32 cellular contexts compared by ENCODE assay signal in the genomic region with DNA sequence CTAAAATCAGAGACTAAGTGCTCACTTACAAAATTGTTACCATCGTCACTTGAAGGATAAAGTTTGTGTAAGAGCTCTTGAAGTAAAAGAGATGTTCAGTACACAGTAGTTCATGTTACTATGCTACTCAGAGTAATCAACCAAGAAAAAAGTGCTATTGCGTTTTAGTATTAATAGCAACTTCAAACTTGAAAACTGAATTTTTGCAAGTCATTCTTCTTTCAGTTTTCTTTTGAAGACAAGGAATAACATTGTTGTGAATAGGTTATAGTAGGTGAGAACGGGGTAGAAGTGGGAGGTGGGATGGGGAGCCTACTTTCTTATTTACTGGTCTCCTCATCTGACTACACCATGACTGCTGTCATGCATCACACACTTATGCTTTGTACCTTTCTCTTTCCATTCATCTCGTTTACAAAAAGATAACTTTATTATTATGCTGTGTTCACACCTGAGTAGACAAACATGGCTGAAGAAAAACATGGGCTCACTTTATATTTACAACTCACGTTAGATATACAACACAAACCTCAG. TPM values are rescaled to one million over a fixed set of nuclear protein-coding genes. Genes with fewer than 3 reads are reported as not detected.
"Had no signal": no experiment of that assay in that cellular context is flagged by ENCODE, and none has a peak within 500 bp of the region (broad histone marks: within the 10 kb centered on the region; RNA-seq: fewer than 3 reads in every experiment).

No MANE protein-coding gene starts in this region.

- H3K4me2 ChIP-seq: SK-N-SH had no signal

- H3K36me3 ChIP-seq: brain microvascular endothelial cell, Peyer's patch, SJSA1 had no signal

- H3K4me1 ChIP-seq: Peyer's patch had no signal

- H3K4me3 ChIP-seq: Peyer's patch, SJSA1 had no signal

- ATAC-seq: activated CD8-positive, alpha-beta memory T cell treated with anti-CD3 and anti-CD28 coated beads, Interleukin-2, amount 10 ng/mL, durations not matched to agents 7 days and 5 days; activated T-cell treated with anti-CD3 and anti-CD28 coated beads, Interleukin-2, amount 50 U/mL, for 72 hours; activated T-helper 17 cell treated with anti-CD3 and anti-CD28 coated beads, Interleukin-2, amount 50 U/mL, for 72 hours; PC-3 had no signal

- H3K27me3 ChIP-seq: brain microvascular endothelial cell, Peyer's patch, SJSA1 had no signal

- DNase-seq: activated CD4-positive, alpha-beta memory T cell treated with anti-CD3 and anti-CD28 coated beads for 36 hours; activated CD4-positive, alpha-beta T cell treated with anti-CD3 and anti-CD28 coated beads for 4 hours; activated CD4-positive, alpha-beta T cell treated with anti-CD3 and anti-CD28 coated beads, Interleukin-2, amount 50 U/mL, for 1 hour; activated CD8-positive, alpha-beta memory T cell treated with anti-CD3 and anti-CD28 coated beads, Interleukin-2, amount 10 ng/mL, durations not matched to agents 7 days and 5 days; activated effector memory CD4-positive, alpha-beta T cell treated with anti-CD3 and anti-CD28 coated beads, Interleukin-2, amount 50 U/mL, for 16 hours; activated naive CD4-positive, alpha-beta T cell; activated naive CD4-positive, alpha-beta T cell treated with anti-CD3 and anti-CD28 coated beads, Interleukin-2, amount 50 U/mL, for 16 hours; activated naive CD8-positive, alpha-beta T cell treated with anti-CD3 and anti-CD28 coated beads for 36 hours; activated T-cell treated with anti-CD3 and anti-CD28 coated beads, Interleukin-2, amount 50 U/mL, for 1 hour; activated T-cell treated with anti-CD3 and anti-CD28 coated beads, Interleukin-2, amount 50 U/mL, for 72 hours; amniotic stem cell; aorta; brain microvascular endothelial cell; central memory CD4-positive, alpha-beta T cell; MM.1S; MV-4-11; NCI-H1092; NCI-H1436 treated with DMSO at 0.1 percent for 48 hours; NCI-H1694 treated with DMSO at 0.1 percent for 48 hours; NCI-H2029; NCI-H345; NCI-H524 treated with DMSO at 0.1 percent for 48 hours; NK-92 treated with Interleukin-12 subunit alpha and Interleukin-12 subunit beta, amount 100 ng/mL, for 24 hours; PC-3; Peyer's patch; RPMI8226; SHP77 treated with DMSO at 0.1 percent for 48 hours; SK-N-SH had no signal

- H3K9me3 ChIP-seq: Peyer's patch, SJSA1, SK-N-SH had no signal

- FAIRE-seq: colon, TTC549 had no signal

- H3K9ac ChIP-seq: SK-N-SH had no signal

- H3K27ac ChIP-seq: brain microvascular endothelial cell, Peyer's patch, SJSA1 had no signal

RNA-seq across cellular contexts. Expression of a gene that starts 39.3 kb away (rescaled TPM):
- total RNA-seq: activated CD4-positive, alpha-beta memory T cell treated with anti-CD3 and anti-CD28 coated beads for 36 hours; activated CD8-positive, alpha-beta memory T cell treated with anti-CD3 and anti-CD28 coated beads, Interleukin-2, amount 10 ng/mL, durations not matched to agents 7 days and 5 days; activated naive CD8-positive, alpha-beta T cell treated with anti-CD3 and anti-CD28 coated beads for 36 hours; activated T-cell treated with anti-CD3 and anti-CD28 coated beads, Interleukin-2, amount 50 U/mL, for 72 hours; activated T-helper 17 cell treated with anti-CD3 and anti-CD28 coated beads, Interleukin-2, amount 50 U/mL, for 72 hours had no signal
